In the genomic region with DNA sequence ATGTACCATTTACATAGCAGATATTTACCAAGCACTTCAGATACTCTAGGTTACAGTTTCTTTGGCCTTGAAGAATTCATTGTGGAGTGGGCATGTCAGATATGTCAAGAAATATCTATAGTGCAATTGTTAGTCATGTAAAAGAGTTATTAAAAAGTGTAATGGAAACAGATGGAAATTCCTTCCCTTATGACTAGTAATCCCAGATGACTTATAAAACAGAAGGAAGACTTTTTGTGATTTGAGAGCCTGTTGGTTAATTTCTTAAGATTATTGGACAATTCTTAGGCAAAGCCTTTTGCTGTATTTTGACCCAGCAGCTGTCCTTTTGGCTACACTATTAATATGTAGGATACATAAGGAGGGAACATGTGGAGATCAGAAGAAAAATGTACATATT, we compare ENCODE assay signal across 1 cellular context.
TF ChIP-seq lines count a peak whose summit lies in the region.

No MANE protein-coding gene starts in this region.

TF ChIP-seq in IMR-90, 13 proteins besides CTCF, POLR2A, EP300 and RAD21 (continued from another document):
- TF ChIP-seq USF2 (IDR thresholded peaks at IDR 0.05; ENCODE audit: low read depth, low read length) (no peak), CHD1 (IDR thresholded peaks at IDR 0.05; ENCODE audit: low read depth, low read length) (no peak), RCOR1 (IDR thresholded peaks at IDR 0.05; ENCODE audit: insufficient replicate concordance, low read length) (no peak), FOS (IDR thresholded peaks at IDR 0.05; ENCODE audit: low read depth, low read length) (no peak), ELK1 (IDR thresholded peaks at IDR 0.05; ENCODE audit: borderline replicate concordance, low read depth, low read length) (no peak), NFE2L2 (IDR thresholded peaks at IDR 0.05; ENCODE audit: low read depth, low read length) (no peak)
